8 cellular contexts compared by ENCODE assay signal in genomic region chr16:49492090-49492801, GRCh38.
DNase-seq lines count a peak whose midpoint lies in the region; ATAC-seq and TF ChIP-seq lines count a peak whose summit lies in the region.

No MANE protein-coding gene starts in this region.

- H3K27ac ChIP-seq in neural progenitor cell: no peak overlapping the region
- H3K27ac ChIP-seq in uterus: peak overlapping the region in 1 of 2 donors; percentile 7

- H4K20me1 ChIP-seq in neural progenitor cell (ENCODE audit: low read depth): peaks cover 16% of the 10 kb centered on the region

- intact Hi-C loops in uterus (cut with DNase I; ENCODE audit: low total_unique reads): loop anchor here (10.0 kb wide), 1 partner anchor 363 kb away; the partner anchor contains the start of gene ZNF423

- H3K27me3 ChIP-seq in neural progenitor cell: no peaks in the 10 kb centered on the region
- no peaks in the 10 kb centered on the region for H3K27me3 ChIP-seq in uterus

- peak overlapping the region; percentile 69 for H3K4me2 ChIP-seq in neural progenitor cell

- H3K79me2 ChIP-seq in neural progenitor cell (ENCODE audit: low read depth): no peaks in the 10 kb centered on the region

- H3K27me3 Mint-ChIP-seq in neural progenitor cell (ENCODE audit: insufficient read depth, low read depth): peaks cover 5% of the 10 kb centered on the region

- H3K9me3 ChIP-seq in neural progenitor cell (ENCODE audit: low read depth): no peaks in the 10 kb centered on the region
- no peaks in the 10 kb centered on the region for H3K9me3 ChIP-seq in uterus

- no peak overlapping the region for H3K27ac Mint-ChIP-seq in neural progenitor cell

- TF ChIP-seq POLR2A in uterus (IDR thresholded peaks at IDR 0.05): no peak

- peak; percentile 23 to 28 for DNase-seq in activated CD4-positive, alpha-beta T cell treated with anti-CD3 and anti-CD28 coated beads for 24 hours (ENCODE audit: low read depth in 2 of 2)
- DNase-seq in activated CD4-positive, alpha-beta T cell treated with anti-CD3 and anti-CD28 coated beads for 1 hour: no peak
- DNase-seq in HuH-7 (ENCODE audit: low spot score): peak; percentile 79
- DNase-seq in activated CD4-positive, alpha-beta T cell treated with anti-CD3 and anti-CD28 coated beads, Interleukin-2, amount 50 U/mL, for 4 hours: peak; percentile 13 to 14
- DNase-seq in fibroblast of mammary gland (ENCODE audit: low read depth): no peak
- DNase-seq in neural progenitor cell (ENCODE audit: low spot score): peak; percentile 83
- DNase-seq in uterus: peak; percentile 43 to 64

- TF ChIP-seq CTCF in fibroblast of mammary gland (conservative IDR thresholded peaks at IDR 0.05; ENCODE audit: control insufficient read depth, insufficient read depth, low read depth, low read length): peak; percentile 60
- TF ChIP-seq CTCF in neural progenitor cell (IDR thresholded peaks at IDR 0.05): peak; percentile 98
- TF ChIP-seq CTCF in uterus (IDR thresholded peaks at IDR 0.05): peak; percentile 86 to 96 (median 88)

- no peak for ATAC-seq in HG03045 (IDR thresholded peaks at IDR 0.05; ENCODE audit: unreplicated experiment)

- H3K36me3 Mint-ChIP-seq in neural progenitor cell: peaks cover 31% of the 10 kb centered on the region

- peaks cover 11% of the 10 kb centered on the region for H3F3A ChIP-seq in neural progenitor cell (ENCODE audit: low read depth)

- H3K9me3 Mint-ChIP-seq in neural progenitor cell: no peaks in the 10 kb centered on the region

- H3K4me1 ChIP-seq in neural progenitor cell (peaks cover 16% of the 10 kb centered on the region), uterus (no peaks in the 10 kb centered on the region)

- no peak overlapping the region for H3K4me3 Mint-ChIP-seq in neural progenitor cell

- no peaks in the 10 kb centered on the region for H3K36me3 ChIP-seq in neural progenitor cell
- H3K36me3 ChIP-seq in uterus: no peaks in the 10 kb centered on the region

- peak overlapping the region; percentile 73 for H2AFZ ChIP-seq in neural progenitor cell (replicated peaks)

- no peak overlapping the region for H3K9ac ChIP-seq in neural progenitor cell

- no peak overlapping the region for H3K4me3 ChIP-seq in fibroblast of mammary gland (ENCODE audit: control insufficient read depth, low read depth, low read length)
- H3K4me3 ChIP-seq in neural progenitor cell: no peak overlapping the region
- H3K4me3 ChIP-seq in uterus: peak overlapping the region in 1 of 2 donors; percentile 21

- peaks cover 31% of the 10 kb centered on the region for H3K4me1 Mint-ChIP-seq in neural progenitor cell

Comparison
In these comparisons a context has a peak if more than half of its experiments do, and no peak if none do; other contexts are left out.
1. DNase-seq: peak in activated CD4-positive, alpha-beta T cell treated with anti-CD3 and anti-CD28 coated beads for 24 hours (2 of 2), HuH-7 (single experiment), activated CD4-positive, alpha-beta T cell treated with anti-CD3 and anti-CD28 coated beads, Interleukin-2, amount 50 U/mL, for 4 hours (2 of 2), neural progenitor cell (single experiment) and uterus (2 of 2); none in activated CD4-positive, alpha-beta T cell treated with anti-CD3 and anti-CD28 coated beads for 1 hour (single experiment) and fibroblast of mammary gland (single experiment).
2. Peak in every context shown above with its lines, with median percentiles within 50 percentile points of each other: CTCF ChIP-seq.